In genomic region chrX:120365320-120365719, GRCh38 we compare ENCODE assay signal across 3 cellular contexts.
A peak's percentile ranks its signal among the peaks of the same experiment; 100 is the strongest.
TF ChIP-seq lines count a peak whose summit lies in the region.

No MANE protein-coding gene starts in this region.

TF ChIP-seq in SK-N-SH treated with all-trans-retinoic acid at 6 μM for 48 hours, 23 proteins besides CTCF, POLR2A, EP300 and RAD21:
- TF ChIP-seq ZC3H10 (CRISPR knock-in tag; IDR thresholded peaks at IDR 0.05) (no peak), TCF4 (CRISPR knock-in tag; IDR thresholded peaks at IDR 0.05; ENCODE audit: borderline replicate concordance) (no peak), ARNTL (CRISPR knock-in tag; IDR thresholded peaks at IDR 0.05; ENCODE audit: borderline replicate concordance, low read depth) (no peak), ZNF70 (CRISPR knock-in tag; IDR thresholded peaks at IDR 0.05) (no peak), ZFP3 (CRISPR knock-in tag; IDR thresholded peaks at IDR 0.05) (no peak)

TF ChIP-seq in K562, 482 proteins besides CTCF, POLR2A, EP300 and RAD21:
- TF ChIP-seq DDX20 (tag; IDR thresholded peaks at IDR 0.05; ENCODE audit: low read depth): no peak
- TF ChIP-seq JUND (IDR thresholded peaks at IDR 0.05; ENCODE audit: borderline replicate concordance, low read depth, low read length): no peak
- no peak for TF ChIP-seq JUND (tag; IDR thresholded peaks at IDR 0.05; ENCODE audit: borderline replicate concordance, low read depth, low read length)
- TF ChIP-seq NCOA1 (IDR thresholded peaks at IDR 0.05; ENCODE audit: low read depth): no peak
- 0 out of 2 replicates have a peak, but pooled peaks have one; percentile 10 for TF ChIP-seq KLF16 (IDR thresholded peaks at IDR 0.05)
- TF ChIP-seq ZBTB26 (CRISPR knock-in tag; IDR thresholded peaks at IDR 0.05): no peak
- TF ChIP-seq ZNF717 (CRISPR knock-in tag; IDR thresholded peaks at IDR 0.05): no peak
- no peak for TF ChIP-seq ARID1B (IDR thresholded peaks at IDR 0.05)
- no peak for TF ChIP-seq U2AF1 (optimal IDR thresholded peaks at IDR 0.05; ENCODE audit: low read depth, low read length)
- no peak for TF ChIP-seq SFPQ (IDR thresholded peaks at IDR 0.05; ENCODE audit: low read depth, low read length)
- no peak for TF ChIP-seq LEF1 (IDR thresholded peaks at IDR 0.05)
- TF ChIP-seq SIX5 (IDR thresholded peaks at IDR 0.05; ENCODE audit: borderline replicate concordance in 1 of 2, insufficient read depth in 1 of 2, low read depth in 1 of 2, low read length in 2 of 2): no peak
- peak; percentile 33; the same call in 1 of the 2 replicates for TF ChIP-seq SMC3 (conservative IDR thresholded peaks at IDR 0.05; ENCODE audit: insufficient read depth, low read depth, low read length)
- TF ChIP-seq TCF3 (CRISPR knock-in tag; IDR thresholded peaks at IDR 0.05): no peak
- no peak for TF ChIP-seq ZNF24 (IDR thresholded peaks at IDR 0.05)
- TF ChIP-seq ILK (tag; IDR thresholded peaks at IDR 0.05; ENCODE audit: borderline replicate concordance, low read depth): no peak
- TF ChIP-seq HNRNPLL (IDR thresholded peaks at IDR 0.05; ENCODE audit: low read depth, low read length, poor library complexity, severe bottlenecking): no peak
- no peak for TF ChIP-seq ASH1L (IDR thresholded peaks at IDR 0.05; ENCODE audit: borderline replicate concordance, low read depth, partially characterized antibody)

TF ChIP-seq in HepG2, 621 proteins besides CTCF, POLR2A, EP300 and RAD21:
- no peak for TF ChIP-seq ZNF563 (CRISPR knock-in tag; IDR thresholded peaks at IDR 0.05)
- no peak for TF ChIP-seq ZNF570 (CRISPR knock-in tag; IDR thresholded peaks at IDR 0.05; ENCODE audit: borderline replicate concordance)
- peak; percentile 15; the same call in 1 of the 2 replicates for TF ChIP-seq SMC3 (IDR thresholded peaks at IDR 0.05; ENCODE audit: low read length)
- no peak for TF ChIP-seq ZSCAN5A (CRISPR knock-in tag; IDR thresholded peaks at IDR 0.05; ENCODE audit: borderline replicate concordance)
- TF ChIP-seq SSRP1 (CRISPR knock-in tag; IDR thresholded peaks at IDR 0.05): no peak
- 0 out of 2 replicates have a peak, but pooled peaks have one; percentile 17 for TF ChIP-seq STAG1 (CRISPR knock-in tag; IDR thresholded peaks at IDR 0.05)
- TF ChIP-seq USF2 (IDR thresholded peaks at IDR 0.05; ENCODE audit: low read depth, low read length): no peak
- no peak for TF ChIP-seq USF2 (CRISPR knock-in tag; IDR thresholded peaks at IDR 0.05; ENCODE audit: borderline replicate concordance)
